ENCODE assay signal across 33 cellular contexts in the genomic region with DNA sequence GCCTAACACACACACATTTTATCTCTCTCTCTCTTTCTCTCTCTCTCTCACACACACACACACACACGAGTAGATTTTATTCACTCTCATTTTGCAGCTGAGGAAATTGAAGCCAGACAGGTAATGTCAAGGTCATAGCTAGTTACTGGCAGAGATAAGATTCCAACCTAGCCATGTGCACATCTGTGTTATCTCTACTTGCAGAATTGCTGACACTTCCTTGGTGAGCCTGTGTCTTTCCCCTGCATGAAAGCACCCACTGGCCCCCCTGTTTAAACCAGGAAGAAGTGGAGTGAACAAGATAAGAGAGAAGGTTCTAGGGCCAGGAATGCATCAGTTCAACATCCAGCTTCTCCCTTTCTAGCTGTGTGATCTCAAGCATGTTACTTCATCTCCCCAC.
"Had no signal": no experiment of that assay in that cellular context is flagged by ENCODE, and none has a peak within 500 bp of the region (broad histone marks: within the 10 kb centered on the region; RNA-seq: fewer than 3 reads in every experiment).

No MANE protein-coding gene starts in this region.

- ATAC-seq: activated naive CD4-positive, alpha-beta T cell treated with anti-CD3 and anti-CD28 coated beads, Interleukin-2, amount 50 U/mL, for 72 hours; activated T-cell treated with anti-CD3 and anti-CD28 coated beads, Interleukin-2, amount 50 U/mL, for 72 hours; effector memory CD8-positive, alpha-beta T cell; foreskin keratinocyte; gastrocnemius medialis; heart left ventricle; WTC11 had no signal

- H3K27me3 ChIP-seq: esophagus muscularis mucosa, foreskin keratinocyte, gastrocnemius medialis, heart left ventricle had no signal

- H3K9me3 ChIP-seq: esophagus muscularis mucosa, gastrocnemius medialis, heart left ventricle had no signal

- FAIRE-seq: astrocyte, colon, TTC549 had no signal

- H3K4me1 ChIP-seq: foreskin keratinocyte, gastrocnemius medialis had no signal

- H3K4me3 ChIP-seq: esophagus muscularis mucosa, gastrocnemius medialis, heart left ventricle had no signal

- H3K27ac ChIP-seq: esophagus muscularis mucosa, foreskin keratinocyte, gastrocnemius medialis, heart left ventricle, VCaP had no signal

- H3K36me3 ChIP-seq: esophagus muscularis mucosa, gastrocnemius medialis, heart left ventricle had no signal

- DNase-seq: activated CD4-positive, alpha-beta memory T cell treated with anti-CD3 and anti-CD28 coated beads, Interleukin-2, amount 10 ng/mL, durations not matched to agents 7 days and 5 days; activated CD4-positive, alpha-beta T cell treated with anti-CD3 and anti-CD28 coated beads for 1 hour; activated CD4-positive, alpha-beta T cell treated with anti-CD3 and anti-CD28 coated beads for 4 hours; activated CD4-positive, alpha-beta T cell treated with anti-CD3 and anti-CD28 coated beads, Interleukin-2, amount 10 ng/mL, durations not matched to agents 7 days and 5 days; activated CD4-positive, alpha-beta T cell treated with anti-CD3 and anti-CD28 coated beads, Interleukin-2, amount 50 U/mL, for 4 hours; activated CD8-positive, alpha-beta memory T cell treated with anti-CD3 and anti-CD28 coated beads, Interleukin-2, amount 50 U/mL, for 48 hours; activated gamma-delta T cell; activated naive CD4-positive, alpha-beta T cell; activated naive CD4-positive, alpha-beta T cell treated with anti-CD3 and anti-CD28 coated beads, Interleukin-2, amount 10 ng/mL, durations not matched to agents 7 days and 5 days; activated naive CD8-positive, alpha-beta T cell treated with anti-CD3 and anti-CD28 coated beads, Interleukin-2, amount 10 ng/mL, durations not matched to agents 7 days and 5 days; activated T-cell treated with anti-CD3 and anti-CD28 coated beads for 4 hours; activated T-cell treated with anti-CD3 and anti-CD28 coated beads, Interleukin-2, amount 50 U/mL, for 24 hours; activated T-cell treated with anti-CD3 and anti-CD28 coated beads, Interleukin-2, amount 50 U/mL, for 72 hours; amniotic stem cell; anterior cingulate cortex; caudate nucleus; cortex of kidney; dermis blood vessel endothelial cell; effector CD4-positive, alpha-beta T cell; effector memory CD8-positive, alpha-beta T cell; erythroblast; foreskin keratinocyte; gastrocnemius medialis; glutamatergic neuron; heart left ventricle; T-helper 2 cell had no signal
